Comparison of ENCODE assay signal across 8 cellular contexts in the genomic region with DNA sequence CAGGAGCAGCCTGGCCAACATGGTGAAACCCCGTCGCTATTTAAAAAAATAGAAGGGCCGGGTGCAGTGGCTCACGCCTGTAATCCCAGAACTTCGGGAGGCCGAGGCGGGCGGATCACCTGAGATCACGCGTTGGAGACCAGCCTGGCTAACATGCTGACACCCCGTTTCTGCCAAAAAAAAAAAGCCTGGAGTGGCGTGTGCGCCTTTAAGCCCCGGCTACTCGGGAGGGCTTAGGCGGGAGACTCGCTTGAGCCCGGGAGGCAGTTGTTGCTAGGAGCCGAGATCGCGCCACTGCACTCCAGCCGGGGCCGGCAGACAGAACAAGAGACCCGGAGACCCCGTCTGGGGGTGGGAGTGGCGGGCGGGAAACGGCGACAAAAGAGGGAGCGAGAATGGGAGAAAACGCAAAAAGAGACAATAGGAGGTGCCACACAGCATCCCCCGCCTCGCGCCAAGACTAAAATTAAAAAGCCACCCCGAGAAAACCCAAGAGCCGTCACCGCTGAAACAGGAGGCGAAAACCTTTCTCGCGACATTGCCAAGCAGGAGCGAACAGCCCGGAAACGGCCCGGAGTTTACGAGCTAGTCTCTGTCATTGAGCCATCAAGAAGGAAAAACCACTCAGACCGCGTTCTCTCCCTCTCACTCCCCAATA. TPM values are rescaled to one million over a fixed set of nuclear protein-coding genes. Genes with fewer than 3 reads are reported as not detected.
DNase-seq lines count a peak whose midpoint lies in the region; ATAC-seq, FAIRE-seq and TF ChIP-seq lines count a peak whose summit lies in the region.
"Not testable (repeated sequence)": the region's sequence is repeated elsewhere in the genome, so short reads cannot be mapped to it uniquely, and the experiment has no call there.

No MANE protein-coding gene starts in this region.

- peak overlapping the region; percentile 64 for H3K4me2 ChIP-seq in Loucy (ENCODE audit: low read depth, low read length, poor library complexity, severe bottlenecking)

- not testable (repeated sequence) for H3K4me1 ChIP-seq in Caco-2; HEK293 (ENCODE audit: control insufficient read depth, insufficient read depth, low read length); Loucy (ENCODE audit: insufficient read depth, low read length, poor library complexity, severe bottlenecking); ovary (ENCODE audit: insufficient read depth)

- not testable (repeated sequence) for H3K36me3 ChIP-seq in Caco-2 (ENCODE audit: control insufficient read depth, insufficient read depth, low read length); HEK293 (ENCODE audit: control insufficient read depth in 2 of 2, insufficient read depth in 1 of 2, low read length in 2 of 2); Loucy (ENCODE audit: insufficient read depth, low read length); bronchial epithelial cell (ENCODE audit: control insufficient read depth, insufficient read depth, low read length); ovary

- CTCF ChIA-PET in Caco-2 (lab: Charles Lee); HEK293 (lab: Yijun Ruan, JAX): not testable (repeated sequence)

- ATAC-seq in stimulated activated naive B cell treated with anti-CD40 and anti-IgM and Interleukin-4, amounts not matched to agents 10 μg/mL and 1 μg/mL and 100 μg/mL, for 72 hours (replicated peaks), result peak in 1 of 2 donors; percentile 69

- not testable (repeated sequence) for TF ChIP-seq EP300 in ovary (IDR thresholded peaks at IDR 0.05)

- not testable (repeated sequence) for H3K9me3 Mint-ChIP-seq in Caco-2 (ENCODE audit: unreplicated experiment); stimulated activated naive B cell treated with anti-CD40 and anti-IgM and Interleukin-4, amounts not matched to agents 10 μg/mL and 1 μg/mL and 100 μg/mL, for 72 hours

- not testable (repeated sequence) for H3K9me3 ChIP-seq in Caco-2; HEK293 (ENCODE audit: control insufficient read depth, insufficient read depth, low read depth, low read length); Loucy (ENCODE audit: insufficient read depth, low read depth, low read length); ovary

- H3K4me3 ChIP-seq in Caco-2 (ENCODE audit: low read depth, low read length) (peak overlapping the region; percentile 39), HEK293 (ENCODE audit: low read depth, low read length) (peak overlapping the region; percentile 28), Loucy (ENCODE audit: low read length, poor library complexity, severe bottlenecking) (peak overlapping the region; percentile 60), bronchial epithelial cell (ENCODE audit: low read depth, low read length) (peak overlapping the region; percentile 13), ovary (peak overlapping the region; percentile 34)

- TSS peak; percentile 99 for BruUV-seq in Caco-2 (replicated peaks; lab: Mats Ljungman, UMichigan)

- not testable (repeated sequence) for TF ChIP-seq CTCF in Caco-2 (IDR thresholded peaks at IDR 0.05; ENCODE audit: insufficient read depth in 1 of 2, low read depth in 1 of 2, low read length in 1 of 2, severe bottlenecking in 1 of 2, unreplicated experiment in 1 of 2); HEK293 (tag by site-specific recombination; IDR thresholded peaks at IDR 0.05); Loucy (conservative IDR thresholded peaks at IDR 0.05; ENCODE audit: low read length); bronchial epithelial cell (IDR thresholded peaks at IDR 0.05; ENCODE audit: insufficient read depth, low read length, severe bottlenecking); ovary (IDR thresholded peaks at IDR 0.05)

- H3K36me3 Mint-ChIP-seq in Caco-2 (ENCODE audit: insufficient read depth, unreplicated experiment), result peaks cover 14% of the 10 kb centered on the region
- not testable (repeated sequence) for H3K36me3 Mint-ChIP-seq in stimulated activated naive B cell treated with anti-CD40 and anti-IgM and Interleukin-4, amounts not matched to agents 10 μg/mL and 1 μg/mL and 100 μg/mL, for 72 hours

- TF ChIP-seq POLR2A in ovary (IDR thresholded peaks at IDR 0.05), result peak; percentile 93

- H3F3A ChIP-seq in Loucy (ENCODE audit: low read depth), result not testable (repeated sequence)

- H3K4me3 Mint-ChIP-seq in Caco-2 (ENCODE audit: unreplicated experiment), result peak overlapping the region; percentile 61
- H3K4me3 Mint-ChIP-seq in stimulated activated naive B cell treated with anti-CD40 and anti-IgM and Interleukin-4, amounts not matched to agents 10 μg/mL and 1 μg/mL and 100 μg/mL, for 72 hours, result peak overlapping the region in 1 of 2 donors; percentile 75

- H3K27ac ChIP-seq in HEK293 (ENCODE audit: extremely low read depth, low read depth, low read length) (peak overlapping the region; percentile 74), ovary (peak overlapping the region in 1 of 2 donors; percentile 75)

- H3K27ac Mint-ChIP-seq in Caco-2 (ENCODE audit: unreplicated experiment), result peak overlapping the region; percentile 95
- H3K27ac Mint-ChIP-seq in stimulated activated naive B cell treated with anti-CD40 and anti-IgM and Interleukin-4, amounts not matched to agents 10 μg/mL and 1 μg/mL and 100 μg/mL, for 72 hours, result peak overlapping the region; percentile 95

- H3K27me3 ChIP-seq in Caco-2 (replicated peaks; ENCODE audit: control insufficient read depth, insufficient read depth, low read length); Loucy (ENCODE audit: insufficient read depth, low read length, poor library complexity, severe bottlenecking); bronchial epithelial cell (ENCODE audit: control insufficient read depth, insufficient read depth, low read length); ovary: not testable (repeated sequence)

- H4K20me1 ChIP-seq in Loucy (ENCODE audit: insufficient read depth, low read length, poor library complexity, severe bottlenecking), result not testable (repeated sequence)

- not testable (repeated sequence) for H3K9me2 ChIP-seq in Loucy (replicated peaks; ENCODE audit: low read depth, low read length)

- peak overlapping the region; percentile 64 for H3K9ac ChIP-seq in Loucy (ENCODE audit: low read depth, low read length, poor library complexity, severe bottlenecking)

- 0 to 2% methylated on average over 23 to 31 of the region's 47 CpGs; no CpG with 5 or more reads in 1 of the 3 donors for WGBS in ovary, 3 donors

- DNase-seq in Caco-2 (peak; percentile 91 to 95), bronchial epithelial cell (ENCODE audit: low read depth) (peak; percentile 85), iPS DF 19.7 (ENCODE audit: low read depth, low spot score) (peak; percentile 86), ovary (peak; percentile 22 to 86 (median 42))
- peak; percentile 13 to 18 for DNase-seq in activated CD4-positive, alpha-beta T cell treated with anti-CD3 and anti-CD28 coated beads, Interleukin-2, amount 50 U/mL, for 4 hours
- peak; percentile 98 for DNase-seq in stimulated activated naive B cell treated with anti-CD40 and anti-IgM and Interleukin-4, amounts not matched to agents 10 μg/mL and 1 μg/mL and 100 μg/mL, for 72 hours

- intact Hi-C loops in Caco-2 (cut with micrococcal nuclease; ENCODE audit: unreplicated experiment); ovary (cut with DNase I): not testable (repeated sequence)

- not testable (repeated sequence) for H3K27me3 Mint-ChIP-seq in Caco-2 (ENCODE audit: insufficient read depth, unreplicated experiment); stimulated activated naive B cell treated with anti-CD40 and anti-IgM and Interleukin-4, amounts not matched to agents 10 μg/mL and 1 μg/mL and 100 μg/mL, for 72 hours

- not testable (repeated sequence) for H2AFZ ChIP-seq in Loucy (ENCODE audit: low read length)

- H3K79me2 ChIP-seq in Loucy (ENCODE audit: insufficient read depth, low read length), result not testable (repeated sequence)

- not testable (repeated sequence) for H3K4me1 Mint-ChIP-seq in Caco-2 (ENCODE audit: low read depth, unreplicated experiment); stimulated activated naive B cell treated with anti-CD40 and anti-IgM and Interleukin-4, amounts not matched to agents 10 μg/mL and 1 μg/mL and 100 μg/mL, for 72 hours

- not testable (repeated sequence) for FAIRE-seq in bronchial epithelial cell (lab: Jason Lieb, UNC)

- POLR2A ChIA-PET in Caco-2 (lab: Charles Lee); HEK293 (lab: Yijun Ruan, JAX): not testable (repeated sequence)

TF ChIP-seq in HEK293, 187 proteins besides CTCF, POLR2A, EP300 and RAD21 (continues in another document):
- TF ChIP-seq SP3 (tag by site-specific recombination; IDR thresholded peaks at IDR 0.05) (0 out of 2 replicates have a peak, but pooled peaks have one; percentile 23), ZNF600 (tag by site-specific recombination; IDR thresholded peaks at IDR 0.05) (0 out of 2 replicates have a peak, but pooled peaks have one; percentile 16)

RNA-seq across cellular contexts. Expression of gene GRAPL, which starts 15.5 kb away (rescaled TPM):
- total RNA-seq in Caco-2 (2022) (not detected in 2 replicates), bronchial epithelial cell (not detected in 2 replicates), ovary (1 to 10 TPM in 5 of 7 donors, under 1 TPM in 1, not detected in 1; 0.76 to 5.1 (median 1.8) TPM)
- polyA plus RNA-seq in ovary, result 1 to 10 TPM; 1.0 to 3.6 TPM

Comparison
In these comparisons a context has a peak if more than half of its experiments do, and no peak if none do; other contexts are left out.
1. DNase-seq: peak in every context shown above with its lines; median percentile 98 in stimulated activated naive B cell treated with anti-CD40 and anti-IgM and Interleukin-4, amounts not matched to agents 10 μg/mL and 1 μg/mL and 100 μg/mL, for 72 hours; 93 in Caco-2; 86 in iPS DF 19.7; 85 in bronchial epithelial cell; 42 in ovary; 16 in activated CD4-positive, alpha-beta T cell treated with anti-CD3 and anti-CD28 coated beads, Interleukin-2, amount 50 U/mL, for 4 hours.